ENCODE assay signal across 8 cellular contexts in genomic region chrX:48648299-48648698, GRCh38. TPM values are rescaled to one million over a fixed set of nuclear protein-coding genes. Genes with fewer than 3 reads are reported as not detected.
DNase-seq lines count a peak whose midpoint lies in the region; ATAC-seq, FAIRE-seq and TF ChIP-seq lines count a peak whose summit lies in the region.

No MANE protein-coding gene starts in this region.

- H3K4me3 ChIP-seq in tibial nerve, result no peak overlapping the region

- H3K9me3 Mint-ChIP-seq in WTC11 (no peaks in the 10 kb centered on the region), mesothelial cell of epicardium (peaks cover 13% of the 10 kb centered on the region)

- no peak for TF ChIP-seq POLR2A in tibial nerve (IDR thresholded peaks at IDR 0.05)

- peak overlapping the region in 2 of 4 donors; percentile 46 to 61 for H3K27ac ChIP-seq in tibial nerve

- H3K4me1 ChIP-seq in tibial nerve, result peaks cover 0 to 9% (median 0%) of the 10 kb centered on the region in 4 donors

- H3K36me3 Mint-ChIP-seq in WTC11 (no peaks in the 10 kb centered on the region), mesothelial cell of epicardium (no peaks in the 10 kb centered on the region)

- no peaks in the 10 kb centered on the region for H3K36me3 ChIP-seq in tibial nerve

- H3K4me3 Mint-ChIP-seq in WTC11 (no peak overlapping the region), mesothelial cell of epicardium (no peak overlapping the region)

- peak; percentile 96 for ATAC-seq in WTC11

- TF ChIP-seq CTCF in WTC11 (IDR thresholded peaks at IDR 0.05) (no peak), mesothelial cell of epicardium (IDR thresholded peaks at IDR 0.05; ENCODE audit: unreplicated experiment) (no peak), tibial nerve (IDR thresholded peaks at IDR 0.05) (peak in 4 of 5 experiments; percentile 23 to 50 (median 24))

- WGBS in tibial nerve, 2 donors, result 2 to 34% methylated on average over 6 of the region's 6 CpGs

- peaks cover 0 to under 1% of the 10 kb centered on the region in 2 donors for H3K27me3 ChIP-seq in tibial nerve

- CTCF ChIA-PET in WTC11 (lab: Charles Lee), result interaction anchor here (0.6 to 1.8 kb wide), 17 partner anchors 17 to 310 kb away, joined by 3 to 9 read pairs (median 3); partner anchors contain the start of genes HDAC6 and SUV39H1

- peak; percentile 75 for FAIRE-seq in endometrium (lab: Jason Lieb, UNC)

- POLR2A ChIA-PET in WTC11 (lab: Charles Lee), result interaction anchor here (1.7 kb wide), 1 partner anchor 28 kb away, joined by 5 read pairs; no protein-coding TSS in a partner anchor

- H3K27ac Mint-ChIP-seq in WTC11 (no peak overlapping the region; the same call in 1 of the 2 replicates), mesothelial cell of epicardium (peak overlapping the region; percentile 72)

- H3K27me3 Mint-ChIP-seq in WTC11 (ENCODE audit: low read depth), result peaks cover 25% of the 10 kb centered on the region
- H3K27me3 Mint-ChIP-seq in mesothelial cell of epicardium (ENCODE audit: low read depth), result no peaks in the 10 kb centered on the region

- H3K4me1 Mint-ChIP-seq in WTC11, result peaks cover 18% of the 10 kb centered on the region
- H3K4me1 Mint-ChIP-seq in mesothelial cell of epicardium, result peaks cover 2% of the 10 kb centered on the region

- peak in 1 of 2 donors; percentile 21 for TF ChIP-seq EP300 in tibial nerve (IDR thresholded peaks at IDR 0.05)

- H3K9me3 ChIP-seq in tibial nerve, result no peaks in the 10 kb centered on the region

- DNase-seq in NCI-H2107 treated with DMSO at 0.1 percent for 48 hours (lab: John Stamatoyannopoulos, UW; ENCODE audit: unreplicated experiment) (peak; percentile 64), NCI-H2107 (lab: John Stamatoyannopoulos, UW) (no peak), NCI-H146 (lab: John Stamatoyannopoulos, UW) (peak; percentile 47), WTC11 (ENCODE audit: low spot score) (peak; percentile 21), mesothelial cell of epicardium (ENCODE audit: low spot score in 2 of 2, unreplicated experiment in 2 of 2) (no peak), tibial nerve (ENCODE audit: low spot score in 2 of 2) (peak; percentile 15 to 56)
- no peak for DNase-seq in activated CD4-positive, CD25-positive, alpha-beta regulatory T cell (lab: John Stamatoyannopoulos, UW)

TF ChIP-seq in WTC11, 78 proteins besides CTCF, POLR2A, EP300 and RAD21:
- no peak for TF ChIP-seq PRRX2 (CRISPR knock-in tag; IDR thresholded peaks at IDR 0.05)
- TF ChIP-seq TP53 (CRISPR knock-in tag; IDR thresholded peaks at IDR 0.05), result no peak
- TF ChIP-seq ZNF219 (CRISPR knock-in tag; IDR thresholded peaks at IDR 0.05; ENCODE audit: borderline replicate concordance), result no peak
- no peak for TF ChIP-seq NFATC4 (CRISPR knock-in tag; IDR thresholded peaks at IDR 0.05)
- TF ChIP-seq ZNF396 (CRISPR knock-in tag; IDR thresholded peaks at IDR 0.05; ENCODE audit: borderline replicate concordance), result no peak
- no peak for TF ChIP-seq PREB (CRISPR knock-in tag; IDR thresholded peaks at IDR 0.05; ENCODE audit: borderline replicate concordance)
- no peak for TF ChIP-seq ZSCAN18 (CRISPR knock-in tag; IDR thresholded peaks at IDR 0.05)
- no peak for TF ChIP-seq ZNF532 (CRISPR knock-in tag; IDR thresholded peaks at IDR 0.05; ENCODE audit: borderline replicate concordance)

RNA-seq across cellular contexts. Expression of gene WAS, which starts 35.3 kb away (rescaled TPM):
- total RNA-seq in WTC11 (2021) (0.79 to 1.6 TPM (median 0.96 TPM) in 3 replicates), mesothelial cell of epicardium (1.4 to 2.2 TPM (median 1.5 TPM) in 3 replicates), tibial nerve (10 to 100 TPM in 2 of 4 donors, 1 to 10 TPM in 2; 3.1 to 32.7 (median 9.8) TPM)

RNA-seq across cellular contexts. Expression of gene SUV39H1, which starts 48.2 kb away (rescaled TPM):
- total RNA-seq in WTC11 (2021) (14.2 to 16.5 TPM (median 16.4 TPM) in 3 replicates), mesothelial cell of epicardium (5.3 to 6.3 TPM (median 5.4 TPM) in 3 replicates), tibial nerve (10 to 100 TPM in 1 of 4 donors, 1 to 10 TPM in 3; 4.2 to 10.0 (median 5.2) TPM)

RNA-seq across cellular contexts. Expression of gene WDR13, which starts 51.0 kb away (rescaled TPM):
- total RNA-seq in WTC11 (2021), result 28.0 to 37.4 TPM (median 30.4 TPM) in 3 replicates
- 85.8 to 98.6 TPM (median 88.8 TPM) in 3 replicates for total RNA-seq in mesothelial cell of epicardium
- 100 to 1,000 TPM; 108 to 224 (median 126) TPM for total RNA-seq in tibial nerve

Comparison
In these comparisons a context has a peak if more than half of its experiments do, and no peak if none do; other contexts are left out.
1. DNase-seq: peak in NCI-H2107 treated with DMSO at 0.1 percent for 48 hours (single experiment), NCI-H146 (single experiment), WTC11 (single experiment) and tibial nerve (2 of 2); none in NCI-H2107 (single experiment), mesothelial cell of epicardium (0 of 2) and activated CD4-positive, CD25-positive, alpha-beta regulatory T cell (0 of 4).
2. CTCF ChIP-seq: peak in tibial nerve (4 of 5); none in WTC11 (single experiment) and mesothelial cell of epicardium (single experiment).